In the genomic region with DNA sequence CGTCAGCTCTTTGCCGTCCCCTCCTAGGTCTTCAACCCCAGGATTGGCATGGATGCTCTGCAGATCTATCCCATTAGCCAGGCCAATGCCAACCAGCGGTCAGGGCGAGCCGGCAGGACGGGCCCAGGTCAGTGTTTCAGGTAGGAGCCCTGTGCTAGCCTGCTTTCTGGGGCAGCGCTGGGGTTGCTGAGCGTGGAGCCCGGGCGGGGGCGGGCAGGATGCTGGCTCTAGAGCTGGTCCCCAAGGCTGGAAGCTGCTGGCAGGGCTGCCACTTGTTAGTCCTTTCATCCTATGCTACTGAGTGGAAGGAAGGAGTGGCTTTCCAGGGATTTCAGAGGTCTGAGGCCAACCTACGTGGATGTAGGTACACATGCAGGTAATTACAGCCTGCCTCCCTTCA, we compare ENCODE assay signal across 23 cellular contexts. TPM values are rescaled to one million over a fixed set of nuclear protein-coding genes. Genes with fewer than 3 reads are reported as not detected.
DNase-seq lines count a peak whose midpoint lies in the region; ATAC-seq and TF ChIP-seq lines count a peak whose summit lies in the region.
"Had no signal": no experiment of that assay in that cellular context is flagged by ENCODE, and none has a peak within 500 bp of the region (broad histone marks: within the 10 kb centered on the region; RNA-seq: fewer than 3 reads in every experiment).

No MANE protein-coding gene starts in this region.

- TF ChIP-seq CTCF in endothelial cell (IDR thresholded peaks at IDR 0.05; ENCODE audit: unreplicated experiment): no peak
- no peak for TF ChIP-seq CTCF in ovary (IDR thresholded peaks at IDR 0.05)

- H3K36me3 ChIP-seq in ovary: peaks cover 4% of the 10 kb centered on the region

- no peaks in the 10 kb centered on the region for H3K9me3 Mint-ChIP-seq in endothelial cell (ENCODE audit: unreplicated experiment)
- H3K9me3 Mint-ChIP-seq: CD4-positive, alpha-beta T cell; GM23338; HFFc6 had no signal

- H3K9me3 ChIP-seq in right cardiac atrium (ENCODE audit: control insufficient read depth, low read length): no peaks in the 10 kb centered on the region
- no peaks in the 10 kb centered on the region for H3K9me3 ChIP-seq in ovary
- H3K9me3 ChIP-seq: A549, Caco-2 had no signal

- peaks cover 8% of the 10 kb centered on the region for H3K27me3 Mint-ChIP-seq in endothelial cell (ENCODE audit: unreplicated experiment)
- H3K27me3 Mint-ChIP-seq: CD4-positive, alpha-beta T cell had no signal

- ATAC-seq in Right ventricle myocardium inferior (no peak), right cardiac atrium (no peak)
- ATAC-seq: A549, GM23338, HCT116 had no signal

- H3K4me3 Mint-ChIP-seq in endothelial cell (ENCODE audit: unreplicated experiment): peak overlapping the region; percentile 35
- H3K4me3 Mint-ChIP-seq: CD4-positive, alpha-beta T cell; GM23338; HFFc6 had no signal

- 98% methylated on average over 12 of the region's 12 CpGs for WGBS in right cardiac atrium
- 95 to 96% (median 96%) methylated on average over 12 of the region's 12 CpGs for WGBS in ovary, 3 donors

- H3K27ac Mint-ChIP-seq in endothelial cell (ENCODE audit: unreplicated experiment): no peak overlapping the region
- H3K27ac Mint-ChIP-seq: CD4-positive, alpha-beta T cell; GM23338; HFFc6 had no signal

- H3K4me1 ChIP-seq in right cardiac atrium (ENCODE audit: control insufficient read depth, insufficient read depth, low read length) (no peaks in the 10 kb centered on the region), ovary (ENCODE audit: insufficient read depth) (no peaks in the 10 kb centered on the region)
- H3K4me1 ChIP-seq: A549, Caco-2 had no signal

- no peaks in the 10 kb centered on the region for H3K4me1 Mint-ChIP-seq in endothelial cell (ENCODE audit: unreplicated experiment)
- H3K4me1 Mint-ChIP-seq: GM23338 had no signal

- no peak overlapping the region for H3K4me3 ChIP-seq in right cardiac atrium (ENCODE audit: low read length)
- H3K4me3 ChIP-seq in ovary: no peak overlapping the region
- H3K4me3 ChIP-seq: A549, GM23338 had no signal

- H3K27ac ChIP-seq in right cardiac atrium (ENCODE audit: low read length) (no peak overlapping the region), ovary (no peak overlapping the region)
- H3K27ac ChIP-seq: 22Rv1, A549, C4-2B, HL-60 had no signal

- TF ChIP-seq POLR2A in ovary (IDR thresholded peaks at IDR 0.05): no peak

- intact Hi-C loops in Right ventricle myocardium inferior (cut with DNase I) (no loop called here), right cardiac atrium (cut with DNase I) (no loop called here), ovary (cut with DNase I) (no loop called here)

- DNase-seq in Right ventricle myocardium inferior (ENCODE audit: missing footprints) (peak; percentile 22), right cardiac atrium (no peak), endothelial cell (ENCODE audit: low spot score) (no peak), ovary (no peak), NCI-H774 (lab: John Stamatoyannopoulos, UW) (no peak), NCI-H2171 (lab: John Stamatoyannopoulos, UW) (no peak)
- DNase-seq in stimulated activated CD8-positive, alpha-beta memory T cell treated with anti-CD3 and anti-CD28 coated beads, Interleukin-4, amount 100 ng/mL, for 48 hours: peak; percentile 7
- DNase-seq: AML-193; Caco-2; CD4-positive, alpha-beta T cell; DMS79; GDM1; HFFc6; IMR-90 had no signal

- H3K27me3 ChIP-seq in right cardiac atrium (ENCODE audit: control insufficient read depth, insufficient read depth) (no peaks in the 10 kb centered on the region), ovary (no peaks in the 10 kb centered on the region)

- peaks cover 83% of the 10 kb centered on the region for H3K36me3 Mint-ChIP-seq in endothelial cell (ENCODE audit: low read depth, unreplicated experiment)

- TF ChIP-seq EP300 in ovary (IDR thresholded peaks at IDR 0.05): no peak

RNA-seq across cellular contexts. Expression of a gene that starts 12.3 kb away (rescaled TPM):
- total RNA-seq in Right ventricle myocardium inferior (40.8 TPM), right cardiac atrium (10 to 100 TPM; 37.2 to 45.9 (median 43.1) TPM), endothelial cell (ENCODE audit: unreplicated experiment) (84.6 TPM), ovary (10 to 100 TPM; 33.0 to 70.5 (median 59.1) TPM)
- polyA plus RNA-seq in right cardiac atrium (27.7 TPM), ovary (10 to 100 TPM; 45.2 to 81.7 TPM)

RNA-seq across cellular contexts. Expression of a gene that starts 12.6 kb away (rescaled TPM):
- total RNA-seq in Right ventricle myocardium inferior (7.7 TPM), right cardiac atrium (1 to 10 TPM; 4.5 to 7.9 (median 5.4) TPM), endothelial cell (ENCODE audit: unreplicated experiment) (10.9 TPM), ovary (10 to 100 TPM; 10.6 to 23.1 (median 14.7) TPM)
- polyA plus RNA-seq in right cardiac atrium (5.0 TPM), ovary (10 to 100 TPM; 16.8 to 20.4 TPM)

RNA-seq across cellular contexts. Expression of a gene that starts 43.0 kb away (rescaled TPM):
- total RNA-seq in Right ventricle myocardium inferior: 99.2 TPM
- total RNA-seq in right cardiac atrium: 10 to 100 TPM; 13.2 to 25.3 (median 15.8) TPM
- 38.7 TPM for polyA plus RNA-seq in right cardiac atrium
- total RNA-seq in endothelial cell (ENCODE audit: unreplicated experiment): 0.97 TPM
- total RNA-seq in ovary: 1 to 10 TPM in 4 of 7 donors, under 1 TPM in 3; 0.32 to 2.4 (median 1.1) TPM
- 1 to 10 TPM; 1.7 to 2.2 TPM for polyA plus RNA-seq in ovary
- total RNA-seq: Caco-2; CD4-positive, alpha-beta T cell; Daoy; GM23338; HFFc6; HT1080; IMR-90 had no signal
- polyA plus RNA-seq: A549, BJ, GM23338, IMR-90 had no signal

RNA-seq across cellular contexts. Expression of a gene that starts 51.7 kb away (rescaled TPM):
- 21.2 TPM for total RNA-seq in Right ventricle myocardium inferior
- 100 to 1,000 TPM in 1 of 4 donors, 10 to 100 TPM in 2, 1 to 10 TPM in 1; 3.1 to 103 (median 36.3) TPM for total RNA-seq in right cardiac atrium
- 13.2 TPM for polyA plus RNA-seq in right cardiac atrium
- not detected for total RNA-seq in endothelial cell (ENCODE audit: unreplicated experiment)
- total RNA-seq in ovary: 100 to 1,000 TPM in 1 of 7 donors, 10 to 100 TPM in 5, under 1 TPM in 1; 0.66 to 186 (median 23.9) TPM
- polyA plus RNA-seq in ovary: 10 to 100 TPM; 20.0 to 30.1 TPM
- total RNA-seq: CD4-positive, alpha-beta T cell; Daoy; GM23338; HFFc6; HT1080; IMR-90 had no signal
- polyA plus RNA-seq: BJ, IMR-90 had no signal

Comparison
In these comparisons a context has a peak if more than half of its experiments do, and no peak if none do; other contexts are left out.
1. DNase-seq: peak in Right ventricle myocardium inferior (single experiment) and stimulated activated CD8-positive, alpha-beta memory T cell treated with anti-CD3 and anti-CD28 coated beads, Interleukin-4, amount 100 ng/mL, for 48 hours (single experiment); none in right cardiac atrium (0 of 3), endothelial cell (single experiment), ovary (0 of 5), NCI-H774 (single experiment) and NCI-H2171 (single experiment).